In genomic region chr2:59888015-59888414, GRCh38 we compare ENCODE assay signal across 8 cellular contexts.
DNase-seq lines count a peak whose midpoint lies in the region; ATAC-seq, FAIRE-seq and TF ChIP-seq lines count a peak whose summit lies in the region.

No MANE protein-coding gene starts in this region.

- no peak for TF ChIP-seq POLR2A in H54 (IDR thresholded peaks at IDR 0.05; ENCODE audit: low read depth, low read length)

- H3K4me1 Mint-ChIP-seq in activated naive CD4-positive, alpha-beta T cell treated with anti-CD3 and anti-CD28 coated beads for 36 hours (ENCODE audit: low read depth), result peaks cover 50% of the 10 kb centered on the region
- no peaks in the 10 kb centered on the region for H3K4me1 Mint-ChIP-seq in osteocyte (ENCODE audit: unreplicated experiment)
- peaks cover 0 to 3% of the 10 kb centered on the region in 2 donors for H3K4me1 Mint-ChIP-seq in natural killer cell treated with Interleukin-12 subunit alpha and Interleukin-12 subunit beta and Interleukin-15 and Interleukin-18, amount 100 ng/mL, for 72 hours (ENCODE audit: low read depth in 2 of 2)

- ATAC-seq in GM19468 (IDR thresholded peaks at IDR 0.05; ENCODE audit: extremely low read depth, unreplicated experiment), result peak; percentile 88
- peak; percentile 94 for ATAC-seq in HG03521 (IDR thresholded peaks at IDR 0.05; ENCODE audit: unreplicated experiment)
- no peak for ATAC-seq in natural killer cell treated with Interleukin-12 subunit alpha and Interleukin-12 subunit beta and Interleukin-15 and Interleukin-18, amount 100 ng/mL, for 72 hours

- TF ChIP-seq CTCF in osteocyte (IDR thresholded peaks at IDR 0.05), result no peak

- no peak for FAIRE-seq in H54 (lab: Jason Lieb, UNC)

- H3K27ac Mint-ChIP-seq in activated naive CD4-positive, alpha-beta T cell treated with anti-CD3 and anti-CD28 coated beads for 36 hours, result peak overlapping the region; percentile 6
- no peak overlapping the region for H3K27ac Mint-ChIP-seq in osteocyte (ENCODE audit: unreplicated experiment)
- no peak overlapping the region for H3K27ac Mint-ChIP-seq in natural killer cell treated with Interleukin-12 subunit alpha and Interleukin-12 subunit beta and Interleukin-15 and Interleukin-18, amount 100 ng/mL, for 72 hours

- intact Hi-C loops in activated naive CD4-positive, alpha-beta T cell treated with anti-CD3 and anti-CD28 coated beads for 36 hours (cut with micrococcal nuclease), result loop anchor here (1.0 to 10.0 kb wide), 5 partner anchors 22 to 1853 kb away; partner anchors contain the start of gene BCL11A

- H3K9me3 Mint-ChIP-seq in activated naive CD4-positive, alpha-beta T cell treated with anti-CD3 and anti-CD28 coated beads for 36 hours, result peaks cover under 1% of the 10 kb centered on the region
- no peaks in the 10 kb centered on the region for H3K9me3 Mint-ChIP-seq in osteocyte (ENCODE audit: unreplicated experiment)
- H3K9me3 Mint-ChIP-seq in natural killer cell treated with Interleukin-12 subunit alpha and Interleukin-12 subunit beta and Interleukin-15 and Interleukin-18, amount 100 ng/mL, for 72 hours, result peaks cover 4% of the 10 kb centered on the region

- peaks cover under 1% of the 10 kb centered on the region for H3K36me3 Mint-ChIP-seq in activated naive CD4-positive, alpha-beta T cell treated with anti-CD3 and anti-CD28 coated beads for 36 hours (ENCODE audit: low read depth)
- no peaks in the 10 kb centered on the region for H3K36me3 Mint-ChIP-seq in osteocyte (ENCODE audit: unreplicated experiment)
- H3K36me3 Mint-ChIP-seq in natural killer cell treated with Interleukin-12 subunit alpha and Interleukin-12 subunit beta and Interleukin-15 and Interleukin-18, amount 100 ng/mL, for 72 hours, result no peaks in the 10 kb centered on the region

- no peaks in the 10 kb centered on the region for H3K27me3 Mint-ChIP-seq in activated naive CD4-positive, alpha-beta T cell treated with anti-CD3 and anti-CD28 coated beads for 36 hours (ENCODE audit: low read depth)
- H3K27me3 Mint-ChIP-seq in osteocyte (ENCODE audit: unreplicated experiment), result peaks cover 2% of the 10 kb centered on the region
- H3K27me3 Mint-ChIP-seq in natural killer cell treated with Interleukin-12 subunit alpha and Interleukin-12 subunit beta and Interleukin-15 and Interleukin-18, amount 100 ng/mL, for 72 hours, result peaks cover 0 to 7% of the 10 kb centered on the region in 2 donors

- peak; percentile 54 for DNase-seq in ELF-1 (ENCODE audit: low read depth, low spot score)
- DNase-seq in activated naive CD4-positive, alpha-beta T cell treated with anti-CD3 and anti-CD28 coated beads for 36 hours, result peak; percentile 78
- DNase-seq in osteocyte (ENCODE audit: extremely low spot score, unreplicated experiment), result no peak
- DNase-seq in H54 (ENCODE audit: insufficient read length, low spot score), result no peak
- DNase-seq in DMS79 (lab: John Stamatoyannopoulos, UW), result no peak
- DNase-seq in natural killer cell treated with Interleukin-12 subunit alpha and Interleukin-12 subunit beta and Interleukin-15 and Interleukin-18, amount 100 ng/mL, for 72 hours (ENCODE audit: low spot score), result no peak

- CTCF ChIA-PET in activated naive CD4-positive, alpha-beta T cell treated with anti-CD3 and anti-CD28 coated beads for 36 hours (lab: Charles Lee), result no interaction called here

- peak overlapping the region; percentile 31 for H3K4me3 Mint-ChIP-seq in activated naive CD4-positive, alpha-beta T cell treated with anti-CD3 and anti-CD28 coated beads for 36 hours
- no peak overlapping the region for H3K4me3 Mint-ChIP-seq in osteocyte (ENCODE audit: unreplicated experiment)
- no peak overlapping the region for H3K4me3 Mint-ChIP-seq in natural killer cell treated with Interleukin-12 subunit alpha and Interleukin-12 subunit beta and Interleukin-15 and Interleukin-18, amount 100 ng/mL, for 72 hours

Comparison
In these comparisons a context has a peak if more than half of its experiments do, and no peak if none do; other contexts are left out.
1. DNase-seq: peak in ELF-1 (single experiment) and activated naive CD4-positive, alpha-beta T cell treated with anti-CD3 and anti-CD28 coated beads for 36 hours (single experiment); none in osteocyte (single experiment), H54 (single experiment), DMS79 (single experiment) and natural killer cell treated with Interleukin-12 subunit alpha and Interleukin-12 subunit beta and Interleukin-15 and Interleukin-18, amount 100 ng/mL, for 72 hours (single experiment).
2. ATAC-seq: peak in GM19468 (single experiment) and HG03521 (single experiment); none in natural killer cell treated with Interleukin-12 subunit alpha and Interleukin-12 subunit beta and Interleukin-15 and Interleukin-18, amount 100 ng/mL, for 72 hours (0 of 2).